21 cellular contexts compared by ENCODE assay signal in the genomic region with DNA sequence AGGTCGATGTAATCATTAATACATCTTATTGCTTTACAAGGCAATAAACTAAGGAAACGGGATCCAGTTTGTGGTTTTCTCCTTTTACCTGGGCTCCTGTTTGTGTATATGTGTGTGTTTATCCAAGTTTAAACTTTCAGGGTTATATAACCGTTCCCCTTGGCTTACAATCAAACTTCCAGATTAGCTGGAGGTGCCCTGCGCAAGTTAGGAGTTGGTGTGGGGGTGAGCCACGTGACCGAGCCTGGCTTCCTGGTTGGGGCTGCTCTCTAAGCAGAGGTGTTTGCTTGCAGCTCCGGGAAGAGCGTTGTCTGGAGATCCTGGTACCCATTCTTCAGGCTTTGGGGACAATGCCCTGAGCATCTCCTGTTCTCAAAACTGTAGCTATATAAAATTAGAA.
"Had no signal": no experiment of that assay in that cellular context is flagged by ENCODE, and none has a peak within 500 bp of the region (broad histone marks: within the 10 kb centered on the region; RNA-seq: fewer than 3 reads in every experiment).

No MANE protein-coding gene starts in this region.

- H3K4me2 ChIP-seq: SK-N-SH had no signal

- H3K4me3 ChIP-seq: heart left ventricle, lung, sigmoid colon, tibial artery had no signal

- H3K9me2 ChIP-seq: SK-N-SH had no signal

- H3K4me3 Mint-ChIP-seq: activated CD4-positive, alpha-beta T cell treated with anti-CD3 and anti-CD28 coated beads, Interleukin-2, amount 10 ng/mL, durations not matched to agents 7 days and 5 days; activated CD8-positive, alpha-beta T cell treated with anti-CD3 and anti-CD28 coated beads, Interleukin-2, amount 10 ng/mL, durations not matched to agents 7 days and 5 days; activated naive CD8-positive, alpha-beta T cell treated with anti-CD3 and anti-CD28 coated beads for 36 hours; activated T-cell treated with anti-CD3 and anti-CD28 coated beads, Interleukin-2, amount 50 U/mL, for 24 hours; activated T-helper 17 cell treated with anti-CD3 and anti-CD28 coated beads, Interleukin-2, amount 50 U/mL, for 72 hours; natural killer cell treated with Interleukin-12 subunit alpha and Interleukin-12 subunit beta and Interleukin-15 and Interleukin-18, amount 100 ng/mL, for 72 hours had no signal

- H3K27me3 ChIP-seq: heart left ventricle, sigmoid colon, tibial artery had no signal

- H3K27ac ChIP-seq: heart left ventricle, parathyroid adenoma, sigmoid colon, tibial artery had no signal

- DNase-seq: activated CD4-positive, alpha-beta T cell treated with anti-CD3 and anti-CD28 coated beads, Interleukin-2, amount 10 ng/mL, durations not matched to agents 7 days and 5 days; activated CD4-positive, CD25-positive, alpha-beta regulatory T cell treated with anti-CD3 and anti-CD28 coated beads, Interleukin-2, amount 50 U/mL, for 72 hours; activated CD8-positive, alpha-beta T cell treated with anti-CD3 and anti-CD28 coated beads, Interleukin-2, amount 10 ng/mL, durations not matched to agents 7 days and 5 days; activated naive CD4-positive, alpha-beta T cell; activated naive CD8-positive, alpha-beta T cell treated with anti-CD3 and anti-CD28 coated beads for 36 hours; activated T-cell treated with anti-CD3 and anti-CD28 coated beads, Interleukin-2, amount 50 U/mL, for 24 hours; cortex of kidney; heart left ventricle; sigmoid colon; SK-N-SH; stimulated activated CD4-positive, alpha-beta T cell treated with anti-CD3 and anti-CD28 coated beads, Interleukin-4, amount 100 ng/mL, for 1 hour; stimulated activated naive CD4-positive, alpha-beta T cell; tibial artery had no signal

- H3K79me2 ChIP-seq: parathyroid adenoma had no signal

- H3K4me1 ChIP-seq: heart left ventricle, parathyroid adenoma, sigmoid colon, tibial artery had no signal

- H3K36me3 Mint-ChIP-seq: activated naive CD8-positive, alpha-beta T cell treated with anti-CD3 and anti-CD28 coated beads for 36 hours; natural killer cell treated with Interleukin-12 subunit alpha and Interleukin-12 subunit beta and Interleukin-15 and Interleukin-18, amount 100 ng/mL, for 72 hours had no signal

- H3K4me1 Mint-ChIP-seq: activated CD4-positive, alpha-beta T cell treated with anti-CD3 and anti-CD28 coated beads, Interleukin-2, amount 10 ng/mL, durations not matched to agents 7 days and 5 days; activated T-helper 17 cell treated with anti-CD3 and anti-CD28 coated beads, Interleukin-2, amount 50 U/mL, for 72 hours had no signal

- FAIRE-seq: endometrium, keratinocyte, urothelium cell line had no signal

- H3K36me3 ChIP-seq: heart left ventricle, sigmoid colon, tibial artery had no signal

- H3K9me3 Mint-ChIP-seq: activated CD4-positive, alpha-beta T cell treated with anti-CD3 and anti-CD28 coated beads, Interleukin-2, amount 10 ng/mL, durations not matched to agents 7 days and 5 days; activated naive CD8-positive, alpha-beta T cell treated with anti-CD3 and anti-CD28 coated beads for 36 hours; activated T-cell treated with anti-CD3 and anti-CD28 coated beads, Interleukin-2, amount 50 U/mL, for 24 hours; activated T-helper 17 cell treated with anti-CD3 and anti-CD28 coated beads, Interleukin-2, amount 50 U/mL, for 72 hours; natural killer cell treated with Interleukin-12 subunit alpha and Interleukin-12 subunit beta and Interleukin-15 and Interleukin-18, amount 100 ng/mL, for 72 hours had no signal

- H3K27me3 Mint-ChIP-seq: activated CD4-positive, alpha-beta T cell treated with anti-CD3 and anti-CD28 coated beads, Interleukin-2, amount 10 ng/mL, durations not matched to agents 7 days and 5 days; activated naive CD8-positive, alpha-beta T cell treated with anti-CD3 and anti-CD28 coated beads for 36 hours; activated T-cell treated with anti-CD3 and anti-CD28 coated beads, Interleukin-2, amount 50 U/mL, for 24 hours; activated T-helper 17 cell treated with anti-CD3 and anti-CD28 coated beads, Interleukin-2, amount 50 U/mL, for 72 hours had no signal

- H2AFZ ChIP-seq: parathyroid adenoma had no signal

- ATAC-seq: activated CD8-positive, alpha-beta T cell treated with anti-CD3 and anti-CD28 coated beads, Interleukin-2, amount 10 ng/mL, durations not matched to agents 7 days and 5 days; activated T-helper 17 cell treated with anti-CD3 and anti-CD28 coated beads, Interleukin-2, amount 50 U/mL, for 72 hours; heart left ventricle; left lobe of liver had no signal

- H3K9ac ChIP-seq: parathyroid adenoma, SK-N-SH had no signal

- H3K9me3 ChIP-seq: heart left ventricle, sigmoid colon, SK-N-SH, tibial artery had no signal

- H3K27ac Mint-ChIP-seq: activated CD4-positive, alpha-beta T cell treated with anti-CD3 and anti-CD28 coated beads, Interleukin-2, amount 10 ng/mL, durations not matched to agents 7 days and 5 days; activated CD8-positive, alpha-beta T cell treated with anti-CD3 and anti-CD28 coated beads, Interleukin-2, amount 10 ng/mL, durations not matched to agents 7 days and 5 days; activated naive CD8-positive, alpha-beta T cell treated with anti-CD3 and anti-CD28 coated beads for 36 hours; activated T-cell treated with anti-CD3 and anti-CD28 coated beads, Interleukin-2, amount 50 U/mL, for 24 hours; activated T-helper 17 cell treated with anti-CD3 and anti-CD28 coated beads, Interleukin-2, amount 50 U/mL, for 72 hours; natural killer cell treated with Interleukin-12 subunit alpha and Interleukin-12 subunit beta and Interleukin-15 and Interleukin-18, amount 100 ng/mL, for 72 hours had no signal
